25 cellular contexts compared by ENCODE assay signal in genomic region chr1:206709322-206709721, GRCh38. TPM values are rescaled to one million over a fixed set of nuclear protein-coding genes. Genes with fewer than 3 reads are reported as not detected.
DNase-seq lines count a peak whose midpoint lies in the region; ATAC-seq, FAIRE-seq and TF ChIP-seq lines count a peak whose summit lies in the region.
"Had no signal": no experiment of that assay in that cellular context is flagged by ENCODE, and none has a peak within 500 bp of the region (broad histone marks: within the 10 kb centered on the region; RNA-seq: fewer than 3 reads in every experiment).

No MANE protein-coding gene starts in this region.

- no peak for TF ChIP-seq RAD21 in HepG2 (CRISPR knock-in tag; IDR thresholded peaks at IDR 0.05)

- CTCF ChIA-PET in HepG2 (lab: Yijun Ruan, JAX; ENCODE audit: low intra/inter-chr PET ratio, low total read pairs): no interaction called here

- ATAC-seq in right lobe of liver (peak in 1 of 4 donors; percentile 38), HepG2 (no peak)
- ATAC-seq: WTC11 had no signal

- no peak for TF ChIP-seq EP300 in HepG2 (IDR thresholded peaks at IDR 0.05; ENCODE audit: low read depth in 2 of 2, low read length in 2 of 2)
- TF ChIP-seq EP300 in HepG2 (CRISPR knock-in tag; IDR thresholded peaks at IDR 0.05; ENCODE audit: borderline replicate concordance): no peak

- no TSS peak for BruUV-seq in HepG2 (replicated peaks; lab: Mats Ljungman, UMichigan)

- H3K79me2 ChIP-seq in HepG2 (ENCODE audit: insufficient read depth, low read length): peaks cover 56% of the 10 kb centered on the region
- H3K79me2 ChIP-seq in keratinocyte (ENCODE audit: control insufficient read depth, insufficient read depth, low read length): peaks cover 92% of the 10 kb centered on the region

- intact Hi-C loops in right lobe of liver (cut with DNase I): no loop called here
- intact Hi-C loops in HepG2 (cut with micrococcal nuclease; ENCODE audit: unreplicated experiment): no loop called here

- no peak overlapping the region for H2AFZ ChIP-seq in HepG2 (ENCODE audit: low read length)
- H2AFZ ChIP-seq in keratinocyte (ENCODE audit: control insufficient read depth, low read length): no peak overlapping the region

- H3K36me3 Mint-ChIP-seq in type B pancreatic cell: no peaks in the 10 kb centered on the region
- H3K36me3 Mint-ChIP-seq: WTC11 had no signal

- 39% methylated on average over 4 of the region's 4 CpGs for WGBS in right lobe of liver (ENCODE audit: insufficient coverage, low coverage, low lambda C conversion rate, missing lambda C conversion rate)
- 89% methylated on average over 4 of the region's 4 CpGs for WGBS in HepG2 (ENCODE audit: low lambda C conversion rate)

- H3K4me1 ChIP-seq in right lobe of liver: peaks cover 0 to 72% (median 23%) of the 10 kb centered on the region in 4 donors
- H3K4me1 ChIP-seq in HepG2 (ENCODE audit: insufficient read depth, low read length): peaks cover 57% of the 10 kb centered on the region
- peaks cover 60% of the 10 kb centered on the region for H3K4me1 ChIP-seq in keratinocyte (ENCODE audit: control insufficient read depth, extremely low read depth, insufficient read depth, low read length)

- H3K27ac ChIP-seq in right lobe of liver (peak overlapping the region in 2 of 3 donors; percentile 40 to 50), HepG2 (ENCODE audit: extremely low read length, insufficient read depth, low read length) (no peak overlapping the region), VCaP (peak overlapping the region; percentile 13; the same call in 1 of the 2 replicates), keratinocyte (ENCODE audit: control insufficient read depth, insufficient read depth, low read length) (peak overlapping the region; percentile 72)
- H3K27ac ChIP-seq: esophagus squamous epithelium, ovary, testis had no signal

- dilution Hi-C loops in keratinocyte (cut with MboI; ENCODE audit: extremely low pct_ligation_motif_present, low sequenced_read_pairs): no loop called here

- no peak overlapping the region for H3K4me3 Mint-ChIP-seq in type B pancreatic cell
- H3K4me3 Mint-ChIP-seq: activated CD4-positive, alpha-beta memory T cell treated with anti-CD3 and anti-CD28 coated beads, Interleukin-2, amount 10 ng/mL, durations not matched to agents 7 days and 5 days; activated naive CD4-positive, alpha-beta T cell treated with anti-CD3 and anti-CD28 coated beads for 36 hours; stimulated activated effector memory CD8-positive, alpha-beta T cell treated with anti-CD3 and anti-CD28 coated beads, Interleukin-12 subunit alpha, Interleukin-12 subunit beta, amount 100 ng/mL, for 72 hours; T-helper 2 cell treated with Interferon-gamma antibody and Interleukin-4, amounts not matched to agents 5 μg/mL and 100 μg/mL, for 36 hours; WTC11 had no signal

- no peak overlapping the region for H3K4me3 ChIP-seq in right lobe of liver
- H3K4me3 ChIP-seq in HepG2 (replicated peaks in 1 of 3; ENCODE audit: insufficient read depth in 1 of 3, low read depth in 2 of 3, low read length in 3 of 3): no peak overlapping the region
- H3K4me3 ChIP-seq in keratinocyte (ENCODE audit: control insufficient read depth in 2 of 3, extremely low read depth in 1 of 3, insufficient read depth in 2 of 3, low read depth in 1 of 3, low read length in 3 of 3): no peak overlapping the region
- H3K4me3 ChIP-seq: esophagus squamous epithelium, lung, ovary, testis had no signal

- H3K27ac Mint-ChIP-seq in type B pancreatic cell: peak overlapping the region; percentile 15
- H3K27ac Mint-ChIP-seq: activated CD4-positive, alpha-beta memory T cell treated with anti-CD3 and anti-CD28 coated beads, Interleukin-2, amount 10 ng/mL, durations not matched to agents 7 days and 5 days; activated naive CD4-positive, alpha-beta T cell treated with anti-CD3 and anti-CD28 coated beads for 36 hours; T-helper 2 cell treated with Interferon-gamma antibody and Interleukin-4, amounts not matched to agents 5 μg/mL and 100 μg/mL, for 36 hours; WTC11 had no signal

- no peaks in the 10 kb centered on the region for H3K9me3 ChIP-seq in right lobe of liver
- no peaks in the 10 kb centered on the region for H3K9me3 ChIP-seq in HepG2 (ENCODE audit: low read length)
- no peaks in the 10 kb centered on the region for H3K9me3 ChIP-seq in keratinocyte (ENCODE audit: control insufficient read depth, low read depth, low read length)
- H3K9me3 ChIP-seq: esophagus squamous epithelium, ovary, testis had no signal

- H3K9me3 Mint-ChIP-seq in type B pancreatic cell: no peaks in the 10 kb centered on the region
- H3K9me3 Mint-ChIP-seq: activated CD4-positive, alpha-beta memory T cell treated with anti-CD3 and anti-CD28 coated beads, Interleukin-2, amount 10 ng/mL, durations not matched to agents 7 days and 5 days; activated naive CD4-positive, alpha-beta T cell treated with anti-CD3 and anti-CD28 coated beads for 36 hours; stimulated activated effector memory CD8-positive, alpha-beta T cell treated with anti-CD3 and anti-CD28 coated beads, Interleukin-12 subunit alpha, Interleukin-12 subunit beta, amount 100 ng/mL, for 72 hours; T-helper 2 cell treated with Interferon-gamma antibody and Interleukin-4, amounts not matched to agents 5 μg/mL and 100 μg/mL, for 36 hours; WTC11 had no signal

- H3K4me1 Mint-ChIP-seq in type B pancreatic cell (ENCODE audit: unreplicated experiment): peaks cover 57% of the 10 kb centered on the region

- no peak for DNase-seq in right lobe of liver
- no peak for DNase-seq in HepG2 (ENCODE audit: low spot score)
- DNase-seq in keratinocyte (ENCODE audit: low read depth, low spot score): no peak
- DNase-seq in type B pancreatic cell (ENCODE audit: extremely low spot score, unreplicated experiment): no peak
- DNase-seq in foreskin melanocyte: no peak
- DNase-seq in SKM-1 treated with dmso at 0.1 percent for 144 hours (lab: John Stamatoyannopoulos, UW; ENCODE audit: unreplicated experiment): no peak
- DNase-seq in DMS 273 treated with DMSO at 0.1 percent for 48 hours (lab: John Stamatoyannopoulos, UW): no peak
- DNase-seq: activated CD4-positive, alpha-beta memory T cell treated with anti-CD3 and anti-CD28 coated beads, Interleukin-2, amount 10 ng/mL, durations not matched to agents 7 days and 5 days; activated naive CD4-positive, alpha-beta T cell treated with anti-CD3 and anti-CD28 coated beads for 36 hours; amygdala; caudate nucleus; DND-41; esophagus squamous epithelium; head of caudate nucleus; KG1; MV-4-11; NCI-H1694 treated with DMSO at 0.1 percent for 48 hours; ovary; testis had no signal

- H3K9ac ChIP-seq in HepG2 (ENCODE audit: insufficient read depth, low read depth, low read length) (no peak overlapping the region), keratinocyte (ENCODE audit: control insufficient read depth, extremely low read depth, insufficient read depth, low read length) (no peak overlapping the region)

- H4K20me1 ChIP-seq in HepG2 (ENCODE audit: insufficient read depth, low read length) (peaks cover 35% of the 10 kb centered on the region), keratinocyte (ENCODE audit: control insufficient read depth, extremely low read depth, insufficient read depth, low read length) (peaks cover 35% of the 10 kb centered on the region)

- no peaks in the 10 kb centered on the region for H3K36me3 ChIP-seq in right lobe of liver
- H3K36me3 ChIP-seq in HepG2 (replicated peaks in 1 of 2; ENCODE audit: control insufficient read depth in 1 of 2, insufficient read depth in 2 of 2, low read length in 2 of 2): no peaks in the 10 kb centered on the region
- H3K36me3 ChIP-seq in keratinocyte (ENCODE audit: control insufficient read depth in 2 of 2, extremely low read depth in 1 of 2, insufficient read depth in 2 of 2, low read length in 2 of 2): peaks cover 0 to 3% of the 10 kb centered on the region in 2 experiments
- H3K36me3 ChIP-seq: esophagus squamous epithelium, ovary had no signal

- H3K9me1 ChIP-seq in keratinocyte (ENCODE audit: control insufficient read depth, extremely low read depth, insufficient read depth, low read length): peaks cover 9% of the 10 kb centered on the region

- in situ Hi-C loops in HepG2 (cut with HindIII; ENCODE audit: extremely low pct_ligation_motif_present, low pct_unique_long_range_greater_than_20kb): no loop called here

- H3K4me2 ChIP-seq in HepG2 (ENCODE audit: low read depth, low read length) (no peak overlapping the region), keratinocyte (ENCODE audit: control insufficient read depth, extremely low read depth, insufficient read depth, low read depth, low read length) (peak overlapping the region; percentile 56)

- no peak for FAIRE-seq in HepG2 (lab: Jason Lieb, UNC)
- no peak for FAIRE-seq in keratinocyte (lab: Jason Lieb, UNC)
- FAIRE-seq: H54 had no signal

- no peak for TF ChIP-seq CTCF in right lobe of liver (IDR thresholded peaks at IDR 0.05)
- no peak for TF ChIP-seq CTCF in HepG2 (CRISPR knock-in tag; IDR thresholded peaks at IDR 0.05)
- TF ChIP-seq CTCF in VCaP (conservative IDR thresholded peaks at IDR 0.05): no peak
- no peak for TF ChIP-seq CTCF in keratinocyte (optimal IDR thresholded peaks at IDR 0.05 in 1 of 3, IDR thresholded peaks at IDR 0.05 in 1 of 3, conservative IDR thresholded peaks at IDR 0.05 in 1 of 3; ENCODE audit: extremely low read depth in 1 of 3, insufficient read depth in 2 of 3, low read length in 3 of 3)
- TF ChIP-seq CTCF in type B pancreatic cell (conservative IDR thresholded peaks at IDR 0.05): no peak

- POLR2A ChIA-PET in HepG2 (lab: Yijun Ruan, JAX): no interaction called here

- H3K27me3 ChIP-seq in right lobe of liver: no peaks in the 10 kb centered on the region
- H3K27me3 ChIP-seq in HepG2 (ENCODE audit: control insufficient read depth in 1 of 2, insufficient read depth in 2 of 2, low read length in 2 of 2): no peaks in the 10 kb centered on the region
- no peaks in the 10 kb centered on the region for H3K27me3 ChIP-seq in keratinocyte (ENCODE audit: control insufficient read depth, extremely low read depth, insufficient read depth, low read length)
- H3K27me3 ChIP-seq: esophagus squamous epithelium, ovary, testis had no signal

- no peaks in the 10 kb centered on the region for H3K27me3 Mint-ChIP-seq in type B pancreatic cell
- H3K27me3 Mint-ChIP-seq: activated CD4-positive, alpha-beta memory T cell treated with anti-CD3 and anti-CD28 coated beads, Interleukin-2, amount 10 ng/mL, durations not matched to agents 7 days and 5 days had no signal

- TF ChIP-seq POLR2A in right lobe of liver (IDR thresholded peaks at IDR 0.05) (no peak), HepG2 (IDR thresholded peaks at IDR 0.05; ENCODE audit: insufficient read depth in 1 of 2, low read depth in 2 of 2, low read length in 2 of 2) (no peak)

RNA-seq across cellular contexts. Expression of gene MAPKAPK2, which starts 24.6 kb away (rescaled TPM):
- total RNA-seq in right lobe of liver: 10 to 100 TPM; 25.6 to 46.6 (median 34.0) TPM
- total RNA-seq in HepG2 (2016; rRNA removed; fragmentation: Illumina TruSeq; extraction: Trizol): 14.5 and 16.6 TPM in 2 replicates
- 11.7 and 13.0 TPM in 2 replicates for total RNA-seq in HepG2 (2016; cell fraction: cytosol; rRNA removed; fragmentation: Illumina TruSeq; extraction: Trizol; ENCODE audit: low read depth)
- total RNA-seq in HepG2 (2016; cell fraction: insoluble cytoplasmic fraction; rRNA removed; fragmentation: Illumina TruSeq; extraction: Trizol): 11.8 and 16.6 TPM in 2 replicates
- total RNA-seq in HepG2 (2016; cell fraction: membrane; rRNA removed; fragmentation: Illumina TruSeq; extraction: Trizol): 26.9 and 28.5 TPM in 2 replicates
- 15.3 TPM in 2 replicates for total RNA-seq in HepG2 (2016; cell fraction: nucleus; rRNA removed; fragmentation: Illumina TruSeq; extraction: Trizol)
- polyA plus RNA-seq in HepG2 (2011; rRNA removed): 34.0 and 40.1 TPM in 2 replicates
- 28.8 and 30.9 TPM in 2 replicates for polyA plus RNA-seq in HepG2 (2011; cell fraction: cytosol; rRNA removed)
- polyA plus RNA-seq in HepG2 (2011; cell fraction: nucleus; rRNA removed): 60.6 and 63.0 TPM in 2 replicates
- 17.3 and 31.0 TPM in 2 replicates for polyA plus RNA-seq in HepG2 (2012)
- 13.8 and 14.2 TPM in 2 replicates for polyA plus RNA-seq in HepG2 (2016; cell fraction: cytosol; fragmentation: Illumina TruSeq; extraction: Trizol; ENCODE audit: low read depth)
- polyA plus RNA-seq in HepG2 (2016; cell fraction: insoluble cytoplasmic fraction; fragmentation: Illumina TruSeq; extraction: Trizol; ENCODE audit: low read depth): 17.8 and 22.4 TPM in 2 replicates
- 32.7 and 35.8 TPM in 2 replicates for polyA plus RNA-seq in HepG2 (2016; cell fraction: membrane; fragmentation: Illumina TruSeq; extraction: Trizol; ENCODE audit: low read depth)
- polyA plus RNA-seq in HepG2 (2016; cell fraction: nucleus; fragmentation: Illumina TruSeq; extraction: Trizol; ENCODE audit: insufficient read depth, low read depth): 41.1 and 43.4 TPM in 2 replicates
- polyA minus RNA-seq in HepG2 (2011; rRNA and poly(A)+ RNA removed; ENCODE audit: low replicate concordance): 50.0 and 68.4 TPM in 2 replicates
- 15.6 and 16.3 TPM in 2 replicates for polyA minus RNA-seq in HepG2 (2011; cell fraction: cytosol; rRNA and poly(A)+ RNA removed)
- polyA minus RNA-seq in HepG2 (2011; cell fraction: nucleus; rRNA and poly(A)+ RNA removed): 24.2 and 25.9 TPM in 2 replicates
- 41.5 to 67.0 TPM (median 42.1 TPM) in 3 replicates for polyA plus RNA-seq in keratinocyte
- 21.7 TPM for polyA plus RNA-seq in keratinocyte (2011; ENCODE audit: low read depth)
- 60.1 and 61.0 TPM in 2 replicates for polyA plus RNA-seq in keratinocyte (2011; cell fraction: cytosol; rRNA removed)
- 49.3 and 51.2 TPM in 2 replicates for polyA plus RNA-seq in keratinocyte (2011; cell fraction: nucleus; rRNA removed)
- polyA plus RNA-seq in keratinocyte (2012; ENCODE audit: low replicate concordance): 44.0 and 47.9 TPM in 2 replicates
- polyA minus RNA-seq in keratinocyte: 52.2 to 83.1 TPM (median 53.9 TPM) in 3 replicates
- polyA minus RNA-seq in keratinocyte (2011; cell fraction: cytosol; rRNA and poly(A)+ RNA removed): 45.8 TPM
- 18.9 and 26.6 TPM in 2 replicates for polyA minus RNA-seq in keratinocyte (2011; cell fraction: nucleus; rRNA and poly(A)+ RNA removed)
- 62.3 and 63.1 TPM in 2 replicates for total RNA-seq in type B pancreatic cell (ENCODE audit: low replicate concordance)
